In the genomic region with DNA sequence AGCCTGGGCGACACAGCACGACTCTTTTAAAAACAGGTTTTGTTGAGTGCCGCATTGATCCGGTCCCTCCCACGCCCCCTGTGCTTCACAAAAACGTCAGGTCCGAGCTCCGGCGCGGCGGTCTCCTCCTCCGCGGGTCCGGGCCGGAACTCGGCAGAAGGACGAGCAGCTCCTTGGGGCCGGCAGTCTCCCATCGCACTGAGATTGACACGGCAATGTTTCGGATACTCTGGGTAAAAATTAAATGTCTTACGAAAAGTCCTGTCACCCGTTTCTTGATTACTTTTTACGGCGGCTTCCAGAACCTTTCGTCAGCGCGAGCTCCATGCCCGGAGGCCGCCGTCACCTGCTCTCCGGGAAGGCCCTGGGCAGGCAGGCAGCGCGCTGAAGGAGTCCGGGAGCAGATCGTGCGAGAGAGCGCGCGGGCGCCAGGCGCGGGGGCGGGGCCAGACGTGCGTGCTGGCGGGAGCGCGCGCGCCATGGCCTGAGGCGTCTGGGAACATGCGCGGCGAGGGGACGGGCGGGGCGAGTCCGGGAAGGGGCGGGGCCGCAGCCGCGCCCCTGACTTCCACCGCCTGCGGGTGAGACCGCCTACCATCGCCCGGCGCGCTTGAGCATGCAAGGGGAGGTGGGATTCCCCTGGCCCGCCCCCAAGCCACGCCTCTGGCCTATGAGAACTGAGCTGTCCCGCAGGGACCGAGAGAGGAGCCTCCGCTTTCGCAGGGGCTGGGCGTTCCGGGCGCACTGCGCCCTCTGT, we compare ENCODE assay signal across 1 cellular context.
TF ChIP-seq lines count a peak whose summit lies in the region.

No MANE protein-coding gene starts in this region.

TF ChIP-seq in HEK293, 187 proteins besides CTCF, POLR2A, EP300 and RAD21 (continued from another document and continues in another):
- TF ChIP-seq, protein P1, sequence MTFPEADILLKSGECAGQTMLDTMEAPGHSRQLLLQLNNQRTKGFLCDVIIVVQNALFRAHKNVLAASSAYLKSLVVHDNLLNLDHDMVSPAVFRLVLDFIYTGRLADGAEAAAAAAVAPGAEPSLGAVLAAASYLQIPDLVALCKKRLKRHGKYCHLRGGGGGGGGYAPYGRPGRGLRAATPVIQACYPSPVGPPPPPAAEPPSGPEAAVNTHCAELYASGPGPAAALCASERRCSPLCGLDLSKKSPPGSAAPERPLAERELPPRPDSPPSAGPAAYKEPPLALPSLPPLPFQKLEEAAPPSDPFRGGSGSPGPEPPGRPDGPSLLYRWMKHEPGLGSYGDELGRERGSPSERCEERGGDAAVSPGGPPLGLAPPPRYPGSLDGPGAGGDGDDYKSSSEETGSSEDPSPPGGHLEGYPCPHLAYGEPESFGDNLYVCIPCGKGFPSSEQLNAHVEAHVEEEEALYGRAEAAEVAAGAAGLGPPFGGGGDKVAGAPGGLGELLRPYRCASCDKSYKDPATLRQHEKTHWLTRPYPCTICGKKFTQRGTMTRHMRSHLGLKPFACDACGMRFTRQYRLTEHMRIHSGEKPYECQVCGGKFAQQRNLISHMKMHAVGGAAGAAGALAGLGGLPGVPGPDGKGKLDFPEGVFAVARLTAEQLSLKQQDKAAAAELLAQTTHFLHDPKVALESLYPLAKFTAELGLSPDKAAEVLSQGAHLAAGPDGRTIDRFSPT (tag by site-specific recombination; IDR thresholded peaks at IDR 0.05) = no peak; the same call in 1 of the 2 replicates
- TF ChIP-seq ZBTB20 (tag by site-specific recombination; IDR thresholded peaks at IDR 0.05) = peak; percentile 77
- TF ChIP-seq ZNF266 (tag by site-specific recombination; IDR thresholded peaks at IDR 0.05; ENCODE audit: low read depth) = no peak
- no peak for TF ChIP-seq ZNF747 (tag by site-specific recombination; IDR thresholded peaks at IDR 0.05)
- TF ChIP-seq ZNF132 (tag by site-specific recombination; IDR thresholded peaks at IDR 0.05; ENCODE audit: borderline replicate concordance) = no peak
- no peak for TF ChIP-seq ZNF776 (tag by site-specific recombination; IDR thresholded peaks at IDR 0.05; ENCODE audit: borderline replicate concordance)
- TF ChIP-seq ZNF473 (tag by site-specific recombination; IDR thresholded peaks at IDR 0.05) = no peak
- TF ChIP-seq ZNF544 (tag by site-specific recombination; IDR thresholded peaks at IDR 0.05) = no peak
- peak; percentile 6; the same call in 1 of the 2 replicates for TF ChIP-seq ZNF2 (tag by site-specific recombination; IDR thresholded peaks at IDR 0.05)
- TF ChIP-seq, protein P2, sequence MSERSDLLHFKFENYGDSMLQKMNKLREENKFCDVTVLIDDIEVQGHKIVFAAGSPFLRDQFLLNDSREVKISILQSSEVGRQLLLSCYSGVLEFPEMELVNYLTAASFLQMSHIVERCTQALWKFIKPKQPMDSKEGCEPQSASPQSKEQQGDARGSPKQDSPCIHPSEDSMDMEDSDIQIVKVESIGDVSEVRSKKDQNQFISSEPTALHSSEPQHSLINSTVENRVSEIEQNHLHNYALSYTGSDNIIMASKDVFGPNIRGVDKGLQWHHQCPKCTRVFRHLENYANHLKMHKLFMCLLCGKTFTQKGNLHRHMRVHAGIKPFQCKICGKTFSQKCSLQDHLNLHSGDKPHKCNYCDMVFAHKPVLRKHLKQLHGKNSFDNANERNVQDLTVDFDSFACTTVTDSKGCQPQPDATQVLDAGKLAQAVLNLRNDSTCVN (tag by site-specific recombination; optimal IDR thresholded peaks at IDR 0.05) = peak; percentile 93
- TF ChIP-seq ZNF16 (tag by site-specific recombination; IDR thresholded peaks at IDR 0.05; ENCODE audit: low read depth) = no peak
- TF ChIP-seq BCL11A (tag by site-specific recombination; IDR thresholded peaks at IDR 0.05; ENCODE audit: low read depth) = no peak
- TF ChIP-seq ZNF501 (tag by site-specific recombination; IDR thresholded peaks at IDR 0.05) = no peak
- peak; percentile 53; the same call in 1 of the 2 replicates for TF ChIP-seq GLI4 (tag by site-specific recombination; IDR thresholded peaks at IDR 0.05)
- 0 out of 2 replicates have a peak, but pooled peaks have one; percentile 43 for TF ChIP-seq GLIS2 (tag by site-specific recombination; IDR thresholded peaks at IDR 0.05)
- TF ChIP-seq ZNF677 (tag by site-specific recombination; IDR thresholded peaks at IDR 0.05) = no peak
- TF ChIP-seq SCRT1 (tag by site-specific recombination; IDR thresholded peaks at IDR 0.05; ENCODE audit: borderline replicate concordance) = no peak
- no peak for TF ChIP-seq ZNF292 (tag by site-specific recombination; IDR thresholded peaks at IDR 0.05; ENCODE audit: borderline replicate concordance, low read depth)
- TF ChIP-seq ZNF660 (tag by site-specific recombination; IDR thresholded peaks at IDR 0.05) = peak; percentile 73; the same call in 1 of the 2 replicates
- TF ChIP-seq ZNF112 (tag by site-specific recombination; IDR thresholded peaks at IDR 0.05) = no peak
- TF ChIP-seq, protein P3, sequence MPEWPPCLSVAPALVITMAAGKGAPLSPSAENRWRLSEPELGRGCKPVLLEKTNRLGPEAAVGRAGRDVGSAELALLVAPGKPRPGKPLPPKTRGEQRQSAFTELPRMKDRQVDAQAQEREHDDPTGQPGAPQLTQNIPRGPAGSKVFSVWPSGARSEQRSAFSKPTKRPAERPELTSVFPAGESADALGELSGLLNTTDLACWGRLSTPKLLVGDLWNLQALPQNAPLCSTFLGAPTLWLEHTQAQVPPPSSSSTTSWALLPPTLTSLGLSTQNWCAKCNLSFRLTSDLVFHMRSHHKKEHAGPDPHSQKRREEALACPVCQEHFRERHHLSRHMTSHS (tag by site-specific recombination; IDR thresholded peaks at IDR 0.05) = no peak
- TF ChIP-seq ZSCAN23 (tag by site-specific recombination; IDR thresholded peaks at IDR 0.05) = no peak
- TF ChIP-seq, protein P4, sequence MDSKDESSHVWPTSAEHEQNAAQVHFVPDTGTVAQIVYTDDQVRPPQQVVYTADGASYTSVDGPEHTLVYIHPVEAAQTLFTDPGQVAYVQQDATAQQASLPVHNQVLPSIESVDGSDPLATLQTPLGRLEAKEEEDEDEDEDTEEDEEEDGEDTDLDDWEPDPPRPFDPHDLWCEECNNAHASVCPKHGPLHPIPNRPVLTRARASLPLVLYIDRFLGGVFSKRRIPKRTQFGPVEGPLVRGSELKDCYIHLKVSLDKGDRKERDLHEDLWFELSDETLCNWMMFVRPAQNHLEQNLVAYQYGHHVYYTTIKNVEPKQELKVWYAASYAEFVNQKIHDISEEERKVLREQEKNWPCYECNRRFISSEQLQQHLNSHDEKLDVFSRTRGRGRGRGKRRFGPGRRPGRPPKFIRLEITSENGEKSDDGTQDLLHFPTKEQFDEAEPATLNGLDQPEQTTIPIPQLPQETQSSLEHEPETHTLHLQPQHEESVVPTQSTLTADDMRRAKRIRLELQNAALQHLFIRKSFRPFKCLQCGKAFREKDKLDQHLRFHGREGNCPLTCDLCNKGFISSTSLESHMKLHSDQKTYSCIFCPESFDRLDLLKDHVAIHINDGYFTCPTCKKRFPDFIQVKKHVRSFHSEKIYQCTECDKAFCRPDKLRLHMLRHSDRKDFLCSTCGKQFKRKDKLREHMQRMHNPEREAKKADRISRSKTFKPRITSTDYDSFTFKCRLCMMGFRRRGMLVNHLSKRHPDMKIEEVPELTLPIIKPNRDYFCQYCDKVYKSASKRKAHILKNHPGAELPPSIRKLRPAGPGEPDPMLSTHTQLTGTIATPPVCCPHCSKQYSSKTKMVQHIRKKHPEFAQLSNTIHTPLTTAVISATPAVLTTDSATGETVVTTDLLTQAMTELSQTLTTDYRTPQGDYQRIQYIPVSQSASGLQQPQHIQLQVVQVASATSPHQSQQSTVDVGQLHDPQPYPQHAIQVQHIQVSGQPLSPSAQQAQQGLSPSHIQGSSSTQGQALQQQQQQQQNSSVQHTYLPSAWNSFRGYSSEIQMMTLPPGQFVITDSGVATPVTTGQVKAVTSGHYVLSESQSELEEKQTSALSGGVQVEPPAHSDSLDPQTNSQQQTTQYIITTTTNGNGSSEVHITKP (tag by site-specific recombination; IDR thresholded peaks at IDR 0.05) = peak; percentile 73
- TF ChIP-seq, protein P5, sequence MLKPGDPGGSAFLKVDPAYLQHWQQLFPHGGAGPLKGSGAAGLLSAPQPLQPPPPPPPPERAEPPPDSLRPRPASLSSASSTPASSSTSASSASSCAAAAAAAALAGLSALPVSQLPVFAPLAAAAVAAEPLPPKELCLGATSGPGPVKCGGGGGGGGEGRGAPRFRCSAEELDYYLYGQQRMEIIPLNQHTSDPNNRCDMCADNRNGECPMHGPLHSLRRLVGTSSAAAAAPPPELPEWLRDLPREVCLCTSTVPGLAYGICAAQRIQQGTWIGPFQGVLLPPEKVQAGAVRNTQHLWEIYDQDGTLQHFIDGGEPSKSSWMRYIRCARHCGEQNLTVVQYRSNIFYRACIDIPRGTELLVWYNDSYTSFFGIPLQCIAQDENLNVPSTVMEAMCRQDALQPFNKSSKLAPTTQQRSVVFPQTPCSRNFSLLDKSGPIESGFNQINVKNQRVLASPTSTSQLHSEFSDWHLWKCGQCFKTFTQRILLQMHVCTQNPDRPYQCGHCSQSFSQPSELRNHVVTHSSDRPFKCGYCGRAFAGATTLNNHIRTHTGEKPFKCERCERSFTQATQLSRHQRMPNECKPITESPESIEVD (tag by site-specific recombination; IDR thresholded peaks at IDR 0.05) = no peak
- peak; percentile 75 for TF ChIP-seq EGR2 (tag by site-specific recombination; IDR thresholded peaks at IDR 0.05; ENCODE audit: low read depth)
- peak; percentile 73; the same call in 1 of the 2 replicates for TF ChIP-seq ZBTB21 (tag by site-specific recombination; IDR thresholded peaks at IDR 0.05)
- TF ChIP-seq ZNF600 (tag by site-specific recombination; IDR thresholded peaks at IDR 0.05) = peak; percentile 91
- TF ChIP-seq, protein P6, sequence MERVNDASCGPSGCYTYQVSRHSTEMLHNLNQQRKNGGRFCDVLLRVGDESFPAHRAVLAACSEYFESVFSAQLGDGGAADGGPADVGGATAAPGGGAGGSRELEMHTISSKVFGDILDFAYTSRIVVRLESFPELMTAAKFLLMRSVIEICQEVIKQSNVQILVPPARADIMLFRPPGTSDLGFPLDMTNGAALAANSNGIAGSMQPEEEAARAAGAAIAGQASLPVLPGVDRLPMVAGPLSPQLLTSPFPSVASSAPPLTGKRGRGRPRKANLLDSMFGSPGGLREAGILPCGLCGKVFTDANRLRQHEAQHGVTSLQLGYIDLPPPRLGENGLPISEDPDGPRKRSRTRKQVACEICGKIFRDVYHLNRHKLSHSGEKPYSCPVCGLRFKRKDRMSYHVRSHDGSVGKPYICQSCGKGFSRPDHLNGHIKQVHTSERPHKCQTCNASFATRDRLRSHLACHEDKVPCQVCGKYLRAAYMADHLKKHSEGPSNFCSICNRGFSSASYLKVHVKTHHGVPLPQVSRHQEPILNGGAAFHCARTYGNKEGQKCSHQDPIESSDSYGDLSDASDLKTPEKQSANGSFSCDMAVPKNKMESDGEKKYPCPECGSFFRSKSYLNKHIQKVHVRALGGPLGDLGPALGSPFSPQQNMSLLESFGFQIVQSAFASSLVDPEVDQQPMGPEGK (tag by site-specific recombination; IDR thresholded peaks at IDR 0.05) = peak; percentile 85
- no peak for TF ChIP-seq HOXC10 (CRISPR knock-in tag; IDR thresholded peaks at IDR 0.05)
- TF ChIP-seq, protein P7, sequence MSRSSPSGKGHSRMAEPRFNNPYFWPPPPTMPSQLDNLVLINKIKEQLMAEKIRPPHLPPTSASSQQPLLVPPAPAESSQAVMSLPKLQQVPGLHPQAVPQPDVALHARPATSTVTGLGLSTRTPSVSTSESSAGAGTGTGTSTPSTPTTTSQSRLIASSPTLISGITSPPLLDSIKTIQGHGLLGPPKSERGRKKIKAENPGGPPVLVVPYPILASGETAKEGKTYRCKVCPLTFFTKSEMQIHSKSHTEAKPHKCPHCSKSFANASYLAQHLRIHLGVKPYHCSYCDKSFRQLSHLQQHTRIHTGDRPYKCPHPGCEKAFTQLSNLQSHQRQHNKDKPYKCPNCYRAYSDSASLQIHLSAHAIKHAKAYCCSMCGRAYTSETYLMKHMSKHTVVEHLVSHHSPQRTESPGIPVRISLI (tag by site-specific recombination; IDR thresholded peaks at IDR 0.05) = 0 out of 2 replicates have a peak, but pooled peaks have one; percentile 34
- TF ChIP-seq, protein P8, sequence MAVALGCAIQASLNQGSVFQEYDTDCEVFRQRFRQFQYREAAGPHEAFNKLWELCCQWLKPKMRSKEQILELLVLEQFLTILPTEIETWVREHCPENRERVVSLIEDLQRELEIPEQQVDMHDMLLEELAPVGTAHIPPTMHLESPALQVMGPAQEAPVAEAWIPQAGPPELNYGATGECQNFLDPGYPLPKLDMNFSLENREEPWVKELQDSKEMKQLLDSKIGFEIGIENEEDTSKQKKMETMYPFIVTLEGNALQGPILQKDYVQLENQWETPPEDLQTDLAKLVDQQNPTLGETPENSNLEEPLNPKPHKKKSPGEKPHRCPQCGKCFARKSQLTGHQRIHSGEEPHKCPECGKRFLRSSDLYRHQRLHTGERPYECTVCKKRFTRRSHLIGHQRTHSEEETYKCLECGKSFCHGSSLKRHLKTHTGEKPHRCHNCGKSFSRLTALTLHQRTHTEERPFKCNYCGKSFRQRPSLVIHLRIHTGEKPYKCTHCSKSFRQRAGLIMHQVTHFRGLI (tag by site-specific recombination; IDR thresholded peaks at IDR 0.05) = peak; percentile 76; the same call in 1 of the 2 replicates
- TF ChIP-seq, protein P9, sequence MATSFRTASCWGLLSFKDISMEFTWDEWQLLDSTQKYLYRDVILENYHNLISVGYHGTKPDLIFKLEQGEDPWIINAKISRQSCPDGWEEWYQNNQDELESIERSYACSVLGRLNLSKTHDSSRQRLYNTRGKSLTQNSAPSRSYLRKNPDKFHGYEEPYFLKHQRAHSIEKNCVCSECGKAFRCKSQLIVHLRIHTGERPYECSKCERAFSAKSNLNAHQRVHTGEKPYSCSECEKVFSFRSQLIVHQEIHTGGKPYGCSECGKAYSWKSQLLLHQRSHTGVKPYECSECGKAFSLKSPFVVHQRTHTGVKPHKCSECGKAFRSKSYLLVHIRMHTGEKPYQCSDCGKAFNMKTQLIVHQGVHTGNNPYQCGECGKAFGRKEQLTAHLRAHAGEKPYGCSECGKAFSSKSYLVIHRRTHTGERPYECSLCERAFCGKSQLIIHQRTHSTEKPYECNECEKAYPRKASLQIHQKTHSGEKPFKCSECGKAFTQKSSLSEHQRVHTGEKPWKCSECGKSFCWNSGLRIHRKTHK (tag by site-specific recombination; IDR thresholded peaks at IDR 0.05) = no peak
- no peak for TF ChIP-seq ZNF610 (tag by site-specific recombination; IDR thresholded peaks at IDR 0.05; ENCODE audit: borderline replicate concordance)
- no peak for TF ChIP-seq ZBTB7A (tag by site-specific recombination; IDR thresholded peaks at IDR 0.05; ENCODE audit: low read depth)
- TF ChIP-seq ZNF830 (tag by site-specific recombination; IDR thresholded peaks at IDR 0.05; ENCODE audit: low read depth) = no peak
- no peak for TF ChIP-seq ZNF664 (tag by site-specific recombination; IDR thresholded peaks at IDR 0.05)
- TF ChIP-seq, protein P10, sequence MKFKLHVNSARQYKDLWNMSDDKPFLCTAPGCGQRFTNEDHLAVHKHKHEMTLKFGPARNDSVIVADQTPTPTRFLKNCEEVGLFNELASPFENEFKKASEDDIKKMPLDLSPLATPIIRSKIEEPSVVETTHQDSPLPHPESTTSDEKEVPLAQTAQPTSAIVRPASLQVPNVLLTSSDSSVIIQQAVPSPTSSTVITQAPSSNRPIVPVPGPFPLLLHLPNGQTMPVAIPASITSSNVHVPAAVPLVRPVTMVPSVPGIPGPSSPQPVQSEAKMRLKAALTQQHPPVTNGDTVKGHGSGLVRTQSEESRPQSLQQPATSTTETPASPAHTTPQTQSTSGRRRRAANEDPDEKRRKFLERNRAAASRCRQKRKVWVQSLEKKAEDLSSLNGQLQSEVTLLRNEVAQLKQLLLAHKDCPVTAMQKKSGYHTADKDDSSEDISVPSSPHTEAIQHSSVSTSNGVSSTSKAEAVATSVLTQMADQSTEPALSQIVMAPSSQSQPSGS (tag by site-specific recombination; IDR thresholded peaks at IDR 0.05; ENCODE audit: low read depth) = no peak
- TF ChIP-seq MYNN (tag by site-specific recombination; IDR thresholded peaks at IDR 0.05; ENCODE audit: borderline replicate concordance) = no peak
